8 cellular contexts compared by ENCODE assay signal in the genomic region with DNA sequence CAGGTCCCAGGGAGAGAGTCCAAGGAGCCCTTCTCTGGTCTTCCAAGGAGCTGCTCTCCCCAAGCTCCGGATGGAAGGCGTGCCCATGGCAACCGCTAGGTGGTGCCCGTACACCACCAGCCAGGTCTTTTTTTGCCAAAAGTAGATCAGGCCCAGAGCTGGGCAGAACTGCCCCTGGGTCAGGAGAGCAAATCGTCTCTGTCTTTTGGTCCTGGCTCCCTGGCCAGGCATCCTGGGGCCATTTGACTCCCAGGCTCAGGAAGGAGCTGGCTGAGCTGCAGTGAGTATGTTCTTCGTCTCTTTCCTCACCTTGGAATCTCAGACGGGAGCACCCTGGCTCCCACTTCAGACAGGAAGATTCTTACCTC. TPM values are rescaled to one million over a fixed set of nuclear protein-coding genes. Genes with fewer than 3 reads are reported as not detected.
A peak's percentile ranks its signal among the peaks of the same experiment; 100 is the strongest.
DNase-seq lines count a peak whose midpoint lies in the region; ATAC-seq and TF ChIP-seq lines count a peak whose summit lies in the region.

No MANE protein-coding gene starts in this region.

- H3K4me1 Mint-ChIP-seq in activated CD4-positive, alpha-beta T cell treated with anti-CD3 and anti-CD28 coated beads, Interleukin-2, amount 10 ng/mL, durations not matched to agents 7 days and 5 days, result peaks cover 45% of the 10 kb centered on the region

- peak overlapping the region; percentile 29 to 56 (median 35) for H3K4me3 ChIP-seq in right lobe of liver

- peaks cover 0 to 65% (median 22%) of the 10 kb centered on the region in 4 donors for H3K4me1 ChIP-seq in right lobe of liver

- no peak overlapping the region for H3K4me3 Mint-ChIP-seq in activated CD4-positive, alpha-beta T cell treated with anti-CD3 and anti-CD28 coated beads, Interleukin-2, amount 10 ng/mL, durations not matched to agents 7 days and 5 days

- peak overlapping the region; percentile 22 to 91 (median 82) for H3K27ac ChIP-seq in right lobe of liver

- DNase-seq in EH (ENCODE audit: low read depth), result peak; percentile 84
- peak; percentile 68 for DNase-seq in NCI-H510A treated with DMSO at 0.1 percent for 48 hours (lab: John Stamatoyannopoulos, UW)
- DNase-seq in activated CD4-positive, alpha-beta T cell treated with anti-CD3 and anti-CD28 coated beads, Interleukin-2, amount 10 ng/mL, durations not matched to agents 7 days and 5 days, result peak; percentile 80
- peak; percentile 77 for DNase-seq in dedifferentiated amniotic fluid mesenchymal stem cell (ENCODE audit: extremely low spot score)
- DNase-seq in right lobe of liver, result peak; percentile 80 to 91 (median 88)
- DNase-seq in stimulated activated CD4-positive, alpha-beta T cell treated with anti-CD3 and anti-CD28 coated beads, Interleukin-4, amount 100 ng/mL, for 1 hour, result peak; percentile 74

- peak; percentile 82 for TF ChIP-seq POLR2A in right lobe of liver (IDR thresholded peaks at IDR 0.05)

- H3K36me3 Mint-ChIP-seq in activated CD4-positive, alpha-beta T cell treated with anti-CD3 and anti-CD28 coated beads, Interleukin-2, amount 10 ng/mL, durations not matched to agents 7 days and 5 days (ENCODE audit: low read depth), result no peaks in the 10 kb centered on the region

- ATAC-seq in HG02840 (IDR thresholded peaks at IDR 0.05; ENCODE audit: low FRiP score, unreplicated experiment) (peak; percentile 51), right lobe of liver (peak; percentile 68 to 80 (median 71)), GM19467 (IDR thresholded peaks at IDR 0.05; ENCODE audit: unreplicated experiment) (no peak)

- H3K27me3 ChIP-seq in right lobe of liver, result no peaks in the 10 kb centered on the region

- H3K27me3 Mint-ChIP-seq in activated CD4-positive, alpha-beta T cell treated with anti-CD3 and anti-CD28 coated beads, Interleukin-2, amount 10 ng/mL, durations not matched to agents 7 days and 5 days, result no peaks in the 10 kb centered on the region

- no peaks in the 10 kb centered on the region for H3K9me3 Mint-ChIP-seq in activated CD4-positive, alpha-beta T cell treated with anti-CD3 and anti-CD28 coated beads, Interleukin-2, amount 10 ng/mL, durations not matched to agents 7 days and 5 days

- intact Hi-C loops in right lobe of liver (cut with DNase I), result loop anchor here in 1 of 2 donors (5.0 kb wide), 1 partner anchor 48 kb away; no protein-coding TSS in a partner anchor

- POLR2A ChIA-PET in activated CD4-positive, alpha-beta T cell treated with anti-CD3 and anti-CD28 coated beads, Interleukin-2, amount 10 ng/mL, durations not matched to agents 7 days and 5 days (lab: Charles Lee), result interaction anchor here (1.1 to 1.5 kb wide), 2 partner anchors 29 to 47 kb away, joined by 3 to 7 read pairs; no protein-coding TSS in a partner anchor

- no peaks in the 10 kb centered on the region for H3K36me3 ChIP-seq in right lobe of liver

- peak; percentile 97 to 99 (median 99) for TF ChIP-seq CTCF in right lobe of liver (IDR thresholded peaks at IDR 0.05)

- WGBS in right lobe of liver (ENCODE audit: insufficient coverage, low coverage, low lambda C conversion rate, missing lambda C conversion rate), result 20% methylated on average over 1 of the region's 7 CpGs

- H3K27ac Mint-ChIP-seq in activated CD4-positive, alpha-beta T cell treated with anti-CD3 and anti-CD28 coated beads, Interleukin-2, amount 10 ng/mL, durations not matched to agents 7 days and 5 days, result peak overlapping the region; percentile 55

- no peaks in the 10 kb centered on the region for H3K9me3 ChIP-seq in right lobe of liver

- CTCF ChIA-PET in activated CD4-positive, alpha-beta T cell treated with anti-CD3 and anti-CD28 coated beads, Interleukin-2, amount 10 ng/mL, durations not matched to agents 7 days and 5 days (lab: Charles Lee), result interaction anchor here (0.7 to 7.8 kb wide), 38 partner anchors 9 to 716 kb away, joined by 3 to 222 read pairs (median 5); partner anchors contain the start of genes BCAM and NECTIN2

RNA-seq across cellular contexts. Expression of gene BCL3, which starts 24.6 kb away (rescaled TPM):
- total RNA-seq in activated CD4-positive, alpha-beta T cell treated with anti-CD3 and anti-CD28 coated beads, Interleukin-2, amount 10 ng/mL, durations not matched to agents 7 days and 5 days, result 10 to 100 TPM; 38.7 to 40.2 TPM
- total RNA-seq in right lobe of liver, result 10 to 100 TPM; 24.1 to 95.6 (median 31.3) TPM

RNA-seq across cellular contexts. Expression of gene CEACAM16, which starts 25.0 kb away (rescaled TPM):
- not detected for total RNA-seq in activated CD4-positive, alpha-beta T cell treated with anti-CD3 and anti-CD28 coated beads, Interleukin-2, amount 10 ng/mL, durations not matched to agents 7 days and 5 days
- total RNA-seq in right lobe of liver, result not detected

RNA-seq across cellular contexts. Expression of gene CEACAM19, which starts 52.7 kb away (rescaled TPM):
- total RNA-seq in activated CD4-positive, alpha-beta T cell treated with anti-CD3 and anti-CD28 coated beads, Interleukin-2, amount 10 ng/mL, durations not matched to agents 7 days and 5 days, result under 1 TPM in 1 of 2 experiments, not detected in 1; 0.23 TPM
- 1 to 10 TPM; 3.3 to 9.0 (median 4.5) TPM for total RNA-seq in right lobe of liver

RNA-seq across cellular contexts. Expression of gene CBLC, which starts 53.8 kb away (rescaled TPM):
- not detected for total RNA-seq in activated CD4-positive, alpha-beta T cell treated with anti-CD3 and anti-CD28 coated beads, Interleukin-2, amount 10 ng/mL, durations not matched to agents 7 days and 5 days
- total RNA-seq in right lobe of liver, result 10 to 100 TPM in 5 of 6 experiments, 1 to 10 TPM in 1; 9.8 to 19.4 (median 15.6) TPM
